8 cellular contexts compared by ENCODE assay signal in genomic region chr18:13216092-13216582, GRCh38. TPM values are rescaled to one million over a fixed set of nuclear protein-coding genes. Genes with fewer than 3 reads are reported as not detected.
DNase-seq lines count a peak whose midpoint lies in the region; ATAC-seq, FAIRE-seq and TF ChIP-seq lines count a peak whose summit lies in the region.

No MANE protein-coding gene starts in this region.

- peak; percentile 63 for TF ChIP-seq CTCF in AG09319 (IDR thresholded peaks at IDR 0.05; ENCODE audit: low read depth, low read length)

- ATAC-seq in GM19351 (IDR thresholded peaks at IDR 0.05; ENCODE audit: unreplicated experiment) (peak; percentile 55), left colon (peak; percentile 80), GM19395 (IDR thresholded peaks at IDR 0.05; ENCODE audit: unreplicated experiment) (no peak)

- intact Hi-C loops in left colon (cut with DNase I, micrococcal nuclease), result loop anchor here in 1 of 2 donors (2.0 kb wide), 1 partner anchor 415 kb away; no protein-coding TSS in a partner anchor

- peak; percentile 27 for DNase-seq in AG09319 (ENCODE audit: extremely low read depth, low read depth)
- peak; percentile 38 for DNase-seq in NCI-H226
- DNase-seq in activated CD4-positive, alpha-beta T cell treated with anti-CD3 and anti-CD28 coated beads for 1 hour, result peak; percentile 39
- peak; percentile 86 to 88 for DNase-seq in left colon
- peak; percentile 48 to 54 for DNase-seq in stimulated activated CD4-positive, alpha-beta T cell treated with anti-CD3 and anti-CD28 coated beads, Interleukin-4, amount 100 ng/mL, for 4 hours

- peak; percentile 55 for FAIRE-seq in colon (lab: Jason Lieb, UNC)

RNA-seq across cellular contexts. Expression of gene LDLRAD4, which starts 2.4 kb away (rescaled TPM):
- 10 to 100 TPM; 33.6 to 49.0 TPM for total RNA-seq in left colon

Comparison
In these comparisons a context has a peak if more than half of its experiments do, and no peak if none do; other contexts are left out.
1. DNase-seq: peak in every context shown above with its lines; median percentile 87 in left colon; 51 in stimulated activated CD4-positive, alpha-beta T cell treated with anti-CD3 and anti-CD28 coated beads, Interleukin-4, amount 100 ng/mL, for 4 hours; 39 in activated CD4-positive, alpha-beta T cell treated with anti-CD3 and anti-CD28 coated beads for 1 hour; 38 in NCI-H226; 27 in AG09319.